In the genomic region with DNA sequence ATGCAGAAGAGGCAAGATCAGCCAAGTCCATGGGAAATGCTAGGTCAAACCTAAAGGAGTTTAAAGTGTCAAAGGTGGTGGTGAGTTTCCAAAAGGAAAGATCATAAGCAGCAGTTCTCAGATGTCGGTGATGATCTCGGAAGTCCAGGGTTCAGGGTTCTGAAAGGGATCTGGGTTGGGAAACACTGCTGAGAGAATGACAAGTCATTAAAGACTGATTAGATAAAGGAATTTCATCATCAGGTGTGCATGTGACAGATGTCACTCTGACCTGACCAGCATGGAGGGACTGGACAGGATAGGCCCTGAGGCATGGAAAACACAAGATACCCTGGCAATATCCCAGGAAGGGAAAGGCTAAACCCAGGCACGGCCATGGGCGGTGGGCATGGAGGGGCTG, we compare ENCODE assay signal across 21 cellular contexts.
A peak's percentile ranks its signal among the peaks of the same experiment; 100 is the strongest.
DNase-seq lines count a peak whose midpoint lies in the region; ATAC-seq, FAIRE-seq and TF ChIP-seq lines count a peak whose summit lies in the region.
"Had no signal": no experiment of that assay in that cellular context is flagged by ENCODE, and none has a peak within 500 bp of the region (broad histone marks: within the 10 kb centered on the region; RNA-seq: fewer than 3 reads in every experiment).

No MANE protein-coding gene starts in this region.

- TF ChIP-seq RAD21 in A549 (conservative IDR thresholded peaks at IDR 0.05 in 1 of 2, IDR thresholded peaks at IDR 0.05 in 1 of 2) (no peak), HepG2 (CRISPR knock-in tag; IDR thresholded peaks at IDR 0.05) (no peak)

- no peak for TF ChIP-seq POLR2A in A549 (IDR thresholded peaks at IDR 0.05; ENCODE audit: low read length)
- no peak for TF ChIP-seq POLR2A in HepG2 (IDR thresholded peaks at IDR 0.05; ENCODE audit: insufficient read depth in 1 of 2, low read depth in 2 of 2, low read length in 2 of 2)

- no peak overlapping the region for H3K4ac ChIP-seq in trophoblast cell (ENCODE audit: low read depth, low read length)

- no peaks in the 10 kb centered on the region for H3K27me3 ChIP-seq in HepG2 (ENCODE audit: control insufficient read depth in 1 of 2, insufficient read depth in 2 of 2, low read length in 2 of 2)
- H3K27me3 ChIP-seq in trophoblast cell (ENCODE audit: insufficient read depth, low read length): no peaks in the 10 kb centered on the region
- H3K27me3 ChIP-seq: BLaER1 treated with 17β-estradiol and CSF1 and Interleukin-3, amounts not matched to agents 10 nM and 100 nM had no signal

- intact Hi-C loops in HepG2 (cut with micrococcal nuclease; ENCODE audit: unreplicated experiment): no loop called here

- no peaks in the 10 kb centered on the region for H3K79me1 ChIP-seq in trophoblast cell (ENCODE audit: low read length)

- FAIRE-seq in A549 (lab: Jason Lieb, UNC) (peak; percentile 65), HepG2 (lab: Jason Lieb, UNC) (peak; percentile 66)
- FAIRE-seq: GM12878 had no signal

- no peaks in the 10 kb centered on the region for H3K9me3 ChIP-seq in A549
- no peaks in the 10 kb centered on the region for H3K9me3 ChIP-seq in HepG2 (ENCODE audit: low read length)
- H3K9me3 ChIP-seq in trophoblast cell (ENCODE audit: insufficient read depth, low read depth, low read length): no peaks in the 10 kb centered on the region

- peaks cover 16% of the 10 kb centered on the region for H3K27me3 Mint-ChIP-seq in activated T-cell treated with anti-CD3 and anti-CD28 coated beads, Interleukin-2, amount 50 U/mL, for 72 hours (ENCODE audit: low read depth)

- H2BK5ac ChIP-seq in trophoblast cell (ENCODE audit: low read depth, low read length, poor library complexity): no peak overlapping the region

- WGBS in A549 (ENCODE audit: missing lambda C conversion rate): 84% methylated on average over 4 of the region's 4 CpGs
- WGBS in HepG2 (ENCODE audit: low lambda C conversion rate): 27% methylated on average over 4 of the region's 4 CpGs
- WGBS in trophoblast cell (ENCODE audit: extremely low coverage, insufficient coverage, insufficient read length): no CpG with 5 or more reads among the region's 4 CpGs

- H3K36me3 Mint-ChIP-seq in activated T-cell treated with anti-CD3 and anti-CD28 coated beads, Interleukin-2, amount 50 U/mL, for 72 hours (ENCODE audit: insufficient read depth in 2 of 2): peaks cover 0 to 2% of the 10 kb centered on the region in 2 donors
- H3K36me3 Mint-ChIP-seq: CD8-positive, alpha-beta T cell had no signal

- no peak overlapping the region for H3K23ac ChIP-seq in trophoblast cell (ENCODE audit: low read length)

- no peak overlapping the region for H2AFZ ChIP-seq in HepG2 (ENCODE audit: low read length)
- no peak overlapping the region for H2AFZ ChIP-seq in trophoblast cell (ENCODE audit: insufficient read depth, low read length, poor library complexity)

- H3K4me1 Mint-ChIP-seq in activated T-cell treated with anti-CD3 and anti-CD28 coated beads, Interleukin-2, amount 50 U/mL, for 72 hours (ENCODE audit: low read depth): no peaks in the 10 kb centered on the region
- H3K4me1 Mint-ChIP-seq: B cell had no signal

- H3K27ac Mint-ChIP-seq in activated T-cell treated with anti-CD3 and anti-CD28 coated beads, Interleukin-2, amount 50 U/mL, for 72 hours: no peak overlapping the region
- H3K27ac Mint-ChIP-seq: B cell; CD8-positive, alpha-beta T cell; HFFc6 had no signal

- H2BK12ac ChIP-seq in trophoblast cell (ENCODE audit: low read length): no peak overlapping the region

- no peak for TF ChIP-seq CTCF in A549 (IDR thresholded peaks at IDR 0.05)
- TF ChIP-seq CTCF in HepG2 (CRISPR knock-in tag; IDR thresholded peaks at IDR 0.05): no peak

- no peak overlapping the region for H2BK120ac ChIP-seq in trophoblast cell (ENCODE audit: insufficient read depth, low read length, poor library complexity)

- CTCF ChIA-PET in A549 (lab: Yijun Ruan, JAX) (no interaction called here), HepG2 (lab: Yijun Ruan, JAX; ENCODE audit: low intra/inter-chr PET ratio, low total read pairs) (no interaction called here)

- DNase-seq in A549 (ENCODE audit: low read depth in 1 of 2, low spot score in 1 of 2): no peak
- DNase-seq in HuH-7.5 (ENCODE audit: low spot score): peak; percentile 11
- DNase-seq in HepG2 (ENCODE audit: low spot score): peak; percentile 23
- DNase-seq in trophoblast cell: peak; percentile 12 to 67
- no peak for DNase-seq in NCI-H526 (lab: John Stamatoyannopoulos, UW)
- no peak for DNase-seq in activated T-cell treated with anti-CD3 and anti-CD28 coated beads, Interleukin-2, amount 50 U/mL, for 72 hours
- DNase-seq: CD8-positive, alpha-beta T cell; DMS 273 treated with DMSO at 0.1 percent for 48 hours; DMS53; DND-41; EL; GOT3; H7; HFFc6 had no signal

- BruUV-seq in HepG2 (replicated peaks; lab: Mats Ljungman, UMichigan): no TSS peak

- peaks cover 5 to 9% of the 10 kb centered on the region in 2 donors for H3K9me3 Mint-ChIP-seq in activated T-cell treated with anti-CD3 and anti-CD28 coated beads, Interleukin-2, amount 50 U/mL, for 72 hours
- H3K9me3 Mint-ChIP-seq: CD8-positive, alpha-beta T cell; HFFc6 had no signal

- no peak overlapping the region for H4K12ac ChIP-seq in trophoblast cell (ENCODE audit: low read depth, low read length)

- H3K36me3 ChIP-seq in HepG2 (replicated peaks in 1 of 2; ENCODE audit: control insufficient read depth in 1 of 2, insufficient read depth in 2 of 2, low read length in 2 of 2): no peaks in the 10 kb centered on the region
- H3K36me3 ChIP-seq in trophoblast cell (ENCODE audit: control insufficient read depth in 1 of 2, insufficient read depth in 2 of 2, low read length in 2 of 2): no peaks in the 10 kb centered on the region
- H3K36me3 ChIP-seq: BLaER1 treated with 17β-estradiol and CSF1 and Interleukin-3, amounts not matched to agents 10 nM and 100 nM had no signal

- peaks cover 12% of the 10 kb centered on the region for H3K4me1 ChIP-seq in A549
- peaks cover 29% of the 10 kb centered on the region for H3K4me1 ChIP-seq in HepG2 (ENCODE audit: insufficient read depth, low read length)
- H3K4me1 ChIP-seq in trophoblast cell (ENCODE audit: control insufficient read depth in 1 of 2, insufficient read depth in 2 of 2, low read length in 2 of 2): no peaks in the 10 kb centered on the region
- H3K4me1 ChIP-seq: BLaER1 treated with 17β-estradiol and CSF1 and Interleukin-3, amounts not matched to agents 10 nM and 100 nM had no signal

- no peak overlapping the region for H2AK5ac ChIP-seq in trophoblast cell (ENCODE audit: low read length)

- H3K4me3 Mint-ChIP-seq in activated T-cell treated with anti-CD3 and anti-CD28 coated beads, Interleukin-2, amount 50 U/mL, for 72 hours: no peak overlapping the region
- H3K4me3 Mint-ChIP-seq: B cell; CD8-positive, alpha-beta T cell; HFFc6 had no signal

- H3K27ac ChIP-seq in A549 (no peak overlapping the region), HepG2 (ENCODE audit: extremely low read length, insufficient read depth, low read length) (no peak overlapping the region), trophoblast cell (ENCODE audit: low read depth, low read length) (no peak overlapping the region)
- H3K27ac ChIP-seq: 22Rv1; BLaER1 treated with 17β-estradiol and CSF1 and Interleukin-3, amounts not matched to agents 10 nM and 100 nM; HL-60 had no signal

- H4K91ac ChIP-seq in trophoblast cell (ENCODE audit: low read depth, low read length): no peak overlapping the region

- no peaks in the 10 kb centered on the region for H4K20me1 ChIP-seq in HepG2 (ENCODE audit: insufficient read depth, low read length)
- H4K20me1 ChIP-seq: BLaER1 treated with 17β-estradiol and CSF1 and Interleukin-3, amounts not matched to agents 10 nM and 100 nM had no signal

- TF ChIP-seq EP300 in A549 (IDR thresholded peaks at IDR 0.05) (no peak), HepG2 (IDR thresholded peaks at IDR 0.05; ENCODE audit: low read depth in 2 of 2, low read length in 2 of 2) (peak in 1 of 2 experiments; percentile 48; a peak in 1 of 4 replicates), HepG2 (CRISPR knock-in tag; IDR thresholded peaks at IDR 0.05; ENCODE audit: borderline replicate concordance) (no peak)

- no peak overlapping the region for H3K14ac ChIP-seq in trophoblast cell (ENCODE audit: low read length)

- no peak overlapping the region for H3K9ac ChIP-seq in HepG2 (ENCODE audit: insufficient read depth, low read depth, low read length)
- no peak overlapping the region for H3K9ac ChIP-seq in trophoblast cell (ENCODE audit: low read length)
- H3K9ac ChIP-seq: BLaER1 treated with 17β-estradiol and CSF1 and Interleukin-3, amounts not matched to agents 10 nM and 100 nM had no signal

- H4K8ac ChIP-seq in trophoblast cell (ENCODE audit: low read depth, low read length): no peak overlapping the region

- ATAC-seq in A549 (no peak), HepG2 (peak; percentile 37; the same call in 2 of the 3 replicates), GM18867 (IDR thresholded peaks at IDR 0.05; ENCODE audit: unreplicated experiment) (no peak)
- no peak for ATAC-seq in activated T-cell treated with anti-CD3 and anti-CD28 coated beads, Interleukin-2, amount 50 U/mL, for 72 hours (replicated peaks in 1 of 2)
- ATAC-seq: CD8-positive, alpha-beta T cell; GM12878; HCT116 had no signal

- POLR2A ChIA-PET in A549 (lab: Yijun Ruan, JAX): no interaction called here
- POLR2A ChIA-PET in HepG2 (lab: Yijun Ruan, JAX): no interaction called here

- no peak overlapping the region for H3K18ac ChIP-seq in trophoblast cell (ENCODE audit: low read length)

- H3K79me2 ChIP-seq in HepG2 (ENCODE audit: insufficient read depth, low read length): no peaks in the 10 kb centered on the region
- no peaks in the 10 kb centered on the region for H3K79me2 ChIP-seq in trophoblast cell (ENCODE audit: control insufficient read depth, insufficient read depth, low read length, poor library complexity)

- no peak overlapping the region for H3K4me3 ChIP-seq in A549
- no peak overlapping the region for H3K4me3 ChIP-seq in HepG2 (replicated peaks in 1 of 3; ENCODE audit: insufficient read depth in 1 of 3, low read depth in 2 of 3, low read length in 3 of 3)
- H3K4me3 ChIP-seq in trophoblast cell (ENCODE audit: low read depth, low read length): no peak overlapping the region
- H3K4me3 ChIP-seq: BLaER1 treated with 17β-estradiol and CSF1 and Interleukin-3, amounts not matched to agents 10 nM and 100 nM; GM12878 had no signal

- in situ Hi-C loops in HepG2 (cut with HindIII; ENCODE audit: extremely low pct_ligation_motif_present, low pct_unique_long_range_greater_than_20kb): no loop called here

- H3K4me2 ChIP-seq in A549 (no peak overlapping the region), HepG2 (ENCODE audit: low read depth, low read length) (peak overlapping the region; percentile 12; the same call in 1 of the 2 replicates), trophoblast cell (ENCODE audit: low read length) (no peak overlapping the region)
- H3K4me2 ChIP-seq: BLaER1 treated with 17β-estradiol and CSF1 and Interleukin-3, amounts not matched to agents 10 nM and 100 nM had no signal

TF ChIP-seq in A549, 52 proteins besides CTCF, POLR2A, EP300 and RAD21:
- no peak for TF ChIP-seq CEBPB (IDR thresholded peaks at IDR 0.05)

TF ChIP-seq in HepG2, 621 proteins besides CTCF, POLR2A, EP300 and RAD21 (continues in another document):
- 0 out of 2 replicates have a peak, but pooled peaks have one; percentile 31 for TF ChIP-seq NR2C2 (CRISPR knock-in tag; IDR thresholded peaks at IDR 0.05; ENCODE audit: borderline replicate concordance)

Comparison
In these comparisons a context has a peak if more than half of its experiments do, and no peak if none do; other contexts are left out.
1. DNase-seq: peak in HuH-7.5 (single experiment), HepG2 (single experiment) and trophoblast cell (2 of 2); none in A549 (0 of 2), NCI-H526 (0 of 2) and activated T-cell treated with anti-CD3 and anti-CD28 coated beads, Interleukin-2, amount 50 U/mL, for 72 hours (0 of 2).